Comparison of ENCODE assay signal across 1 cellular context in the genomic region with DNA sequence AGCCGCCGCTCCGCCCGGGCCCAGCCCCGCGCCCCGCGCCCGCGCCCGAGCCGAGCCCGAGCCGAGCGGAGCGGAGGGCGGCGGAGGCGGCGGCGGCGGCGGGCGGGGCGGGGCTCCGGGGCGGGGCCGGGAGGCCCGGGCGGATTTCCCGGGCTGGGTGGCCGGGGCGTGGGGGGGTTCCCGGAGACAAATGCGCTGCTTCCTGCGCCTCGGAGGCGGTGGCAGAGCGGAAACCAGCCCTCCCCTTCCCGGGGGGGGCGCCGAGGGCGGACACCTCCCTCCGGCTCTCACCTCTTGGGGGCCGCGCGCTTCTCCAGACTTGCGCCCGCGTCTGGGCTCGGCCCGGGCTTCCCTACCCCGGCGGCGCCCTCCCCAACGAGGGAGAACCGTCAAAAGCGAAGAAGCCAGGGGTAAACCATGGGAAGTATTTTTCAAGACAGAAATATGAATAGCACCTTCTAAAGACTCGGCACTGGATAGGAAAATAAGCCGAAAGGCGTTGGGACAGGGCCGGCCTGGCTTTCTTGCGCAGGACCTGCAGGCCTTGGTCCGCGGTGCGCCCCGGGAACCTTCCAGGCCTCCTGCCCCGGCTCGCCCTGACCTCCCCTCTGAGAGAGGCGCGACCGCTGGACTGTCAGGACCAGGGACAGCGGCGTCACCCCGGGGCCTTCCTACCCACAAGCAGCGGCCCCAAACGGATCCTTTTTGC.
TF ChIP-seq lines count a peak whose summit lies in the region.

MAPK11 (minus strand) TSS at position 79 of the 709 bp plus-strand sequence. CDS start 88 bp downstream, outside the sequence.

TF ChIP-seq in HepG2, 621 proteins besides CTCF, POLR2A, EP300 and RAD21 (continued from another document and continues in another):
- TF ChIP-seq, protein P1, sequence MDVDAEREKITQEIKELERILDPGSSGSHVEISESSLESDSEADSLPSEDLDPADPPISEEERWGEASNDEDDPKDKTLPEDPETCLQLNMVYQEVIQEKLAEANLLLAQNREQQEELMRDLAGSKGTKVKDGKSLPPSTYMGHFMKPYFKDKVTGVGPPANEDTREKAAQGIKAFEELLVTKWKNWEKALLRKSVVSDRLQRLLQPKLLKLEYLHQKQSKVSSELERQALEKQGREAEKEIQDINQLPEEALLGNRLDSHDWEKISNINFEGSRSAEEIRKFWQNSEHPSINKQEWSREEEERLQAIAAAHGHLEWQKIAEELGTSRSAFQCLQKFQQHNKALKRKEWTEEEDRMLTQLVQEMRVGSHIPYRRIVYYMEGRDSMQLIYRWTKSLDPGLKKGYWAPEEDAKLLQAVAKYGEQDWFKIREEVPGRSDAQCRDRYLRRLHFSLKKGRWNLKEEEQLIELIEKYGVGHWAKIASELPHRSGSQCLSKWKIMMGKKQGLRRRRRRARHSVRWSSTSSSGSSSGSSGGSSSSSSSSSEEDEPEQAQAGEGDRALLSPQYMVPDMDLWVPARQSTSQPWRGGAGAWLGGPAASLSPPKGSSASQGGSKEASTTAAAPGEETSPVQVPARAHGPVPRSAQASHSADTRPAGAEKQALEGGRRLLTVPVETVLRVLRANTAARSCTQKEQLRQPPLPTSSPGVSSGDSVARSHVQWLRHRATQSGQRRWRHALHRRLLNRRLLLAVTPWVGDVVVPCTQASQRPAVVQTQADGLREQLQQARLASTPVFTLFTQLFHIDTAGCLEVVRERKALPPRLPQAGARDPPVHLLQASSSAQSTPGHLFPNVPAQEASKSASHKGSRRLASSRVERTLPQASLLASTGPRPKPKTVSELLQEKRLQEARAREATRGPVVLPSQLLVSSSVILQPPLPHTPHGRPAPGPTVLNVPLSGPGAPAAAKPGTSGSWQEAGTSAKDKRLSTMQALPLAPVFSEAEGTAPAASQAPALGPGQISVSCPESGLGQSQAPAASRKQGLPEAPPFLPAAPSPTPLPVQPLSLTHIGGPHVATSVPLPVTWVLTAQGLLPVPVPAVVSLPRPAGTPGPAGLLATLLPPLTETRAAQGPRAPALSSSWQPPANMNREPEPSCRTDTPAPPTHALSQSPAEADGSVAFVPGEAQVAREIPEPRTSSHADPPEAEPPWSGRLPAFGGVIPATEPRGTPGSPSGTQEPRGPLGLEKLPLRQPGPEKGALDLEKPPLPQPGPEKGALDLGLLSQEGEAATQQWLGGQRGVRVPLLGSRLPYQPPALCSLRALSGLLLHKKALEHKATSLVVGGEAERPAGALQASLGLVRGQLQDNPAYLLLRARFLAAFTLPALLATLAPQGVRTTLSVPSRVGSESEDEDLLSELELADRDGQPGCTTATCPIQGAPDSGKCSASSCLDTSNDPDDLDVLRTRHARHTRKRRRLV (CRISPR knock-in tag; IDR thresholded peaks at IDR 0.05), result 0 out of 2 replicates have a peak, but pooled peaks have one; percentile 51
- TF ChIP-seq FOSL2 (CRISPR knock-in tag; IDR thresholded peaks at IDR 0.05), result peak; percentile 59
- peak; percentile 64; the same call in 1 of the 2 replicates for TF ChIP-seq ZNF790 (CRISPR knock-in tag; IDR thresholded peaks at IDR 0.05; ENCODE audit: borderline replicate concordance)
- TF ChIP-seq ZNF333 (CRISPR knock-in tag; IDR thresholded peaks at IDR 0.05; ENCODE audit: borderline replicate concordance), result peak; percentile 86; the same call in 1 of the 2 replicates
- TF ChIP-seq ZFAT (CRISPR knock-in tag; conservative IDR thresholded peaks at IDR 0.05), result no peak
- TF ChIP-seq RELA (CRISPR knock-in tag; IDR thresholded peaks at IDR 0.05), result 0 out of 2 replicates have a peak, but pooled peaks have one; percentile 34
- peak; percentile 96; the same call in 1 of the 2 replicates for TF ChIP-seq AHR (CRISPR knock-in tag; IDR thresholded peaks at IDR 0.05)
- peak; percentile 96; the same call in 1 of the 2 replicates for TF ChIP-seq HBP1 (CRISPR knock-in tag; IDR thresholded peaks at IDR 0.05; ENCODE audit: low read depth)
- TF ChIP-seq ZNF567 (CRISPR knock-in tag; IDR thresholded peaks at IDR 0.05; ENCODE audit: borderline replicate concordance), result 0 out of 2 replicates have a peak, but pooled peaks have one; percentile 37
- TF ChIP-seq POLR2AphosphoS5 (IDR thresholded peaks at IDR 0.05; ENCODE audit: low read depth, low read length), result no peak
- TF ChIP-seq, protein P2, sequence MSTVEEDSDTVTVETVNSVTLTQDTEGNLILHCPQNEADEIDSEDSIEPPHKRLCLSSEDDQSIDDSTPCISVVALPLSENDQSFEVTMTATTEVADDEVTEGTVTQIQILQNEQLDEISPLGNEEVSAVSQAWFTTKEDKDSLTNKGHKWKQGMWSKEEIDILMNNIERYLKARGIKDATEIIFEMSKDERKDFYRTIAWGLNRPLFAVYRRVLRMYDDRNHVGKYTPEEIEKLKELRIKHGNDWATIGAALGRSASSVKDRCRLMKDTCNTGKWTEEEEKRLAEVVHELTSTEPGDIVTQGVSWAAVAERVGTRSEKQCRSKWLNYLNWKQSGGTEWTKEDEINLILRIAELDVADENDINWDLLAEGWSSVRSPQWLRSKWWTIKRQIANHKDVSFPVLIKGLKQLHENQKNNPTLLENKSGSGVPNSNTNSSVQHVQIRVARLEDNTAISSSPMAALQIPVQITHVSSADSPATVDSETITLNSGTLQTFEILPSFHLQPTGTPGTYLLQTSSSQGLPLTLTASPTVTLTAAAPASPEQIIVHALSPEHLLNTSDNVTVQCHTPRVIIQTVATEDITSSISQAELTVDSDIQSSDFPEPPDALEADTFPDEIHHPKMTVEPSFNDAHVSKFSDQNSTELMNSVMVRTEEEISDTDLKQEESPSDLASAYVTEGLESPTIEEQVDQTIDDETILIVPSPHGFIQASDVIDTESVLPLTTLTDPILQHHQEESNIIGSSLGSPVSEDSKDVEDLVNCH (CRISPR knock-in tag; IDR thresholded peaks at IDR 0.05), result no peak
- TF ChIP-seq BRCA1 (CRISPR knock-in tag; IDR thresholded peaks at IDR 0.05), result peak; percentile 94
- no peak for TF ChIP-seq ZNF383 (CRISPR knock-in tag; IDR thresholded peaks at IDR 0.05; ENCODE audit: borderline replicate concordance)
- TF ChIP-seq, protein P3, sequence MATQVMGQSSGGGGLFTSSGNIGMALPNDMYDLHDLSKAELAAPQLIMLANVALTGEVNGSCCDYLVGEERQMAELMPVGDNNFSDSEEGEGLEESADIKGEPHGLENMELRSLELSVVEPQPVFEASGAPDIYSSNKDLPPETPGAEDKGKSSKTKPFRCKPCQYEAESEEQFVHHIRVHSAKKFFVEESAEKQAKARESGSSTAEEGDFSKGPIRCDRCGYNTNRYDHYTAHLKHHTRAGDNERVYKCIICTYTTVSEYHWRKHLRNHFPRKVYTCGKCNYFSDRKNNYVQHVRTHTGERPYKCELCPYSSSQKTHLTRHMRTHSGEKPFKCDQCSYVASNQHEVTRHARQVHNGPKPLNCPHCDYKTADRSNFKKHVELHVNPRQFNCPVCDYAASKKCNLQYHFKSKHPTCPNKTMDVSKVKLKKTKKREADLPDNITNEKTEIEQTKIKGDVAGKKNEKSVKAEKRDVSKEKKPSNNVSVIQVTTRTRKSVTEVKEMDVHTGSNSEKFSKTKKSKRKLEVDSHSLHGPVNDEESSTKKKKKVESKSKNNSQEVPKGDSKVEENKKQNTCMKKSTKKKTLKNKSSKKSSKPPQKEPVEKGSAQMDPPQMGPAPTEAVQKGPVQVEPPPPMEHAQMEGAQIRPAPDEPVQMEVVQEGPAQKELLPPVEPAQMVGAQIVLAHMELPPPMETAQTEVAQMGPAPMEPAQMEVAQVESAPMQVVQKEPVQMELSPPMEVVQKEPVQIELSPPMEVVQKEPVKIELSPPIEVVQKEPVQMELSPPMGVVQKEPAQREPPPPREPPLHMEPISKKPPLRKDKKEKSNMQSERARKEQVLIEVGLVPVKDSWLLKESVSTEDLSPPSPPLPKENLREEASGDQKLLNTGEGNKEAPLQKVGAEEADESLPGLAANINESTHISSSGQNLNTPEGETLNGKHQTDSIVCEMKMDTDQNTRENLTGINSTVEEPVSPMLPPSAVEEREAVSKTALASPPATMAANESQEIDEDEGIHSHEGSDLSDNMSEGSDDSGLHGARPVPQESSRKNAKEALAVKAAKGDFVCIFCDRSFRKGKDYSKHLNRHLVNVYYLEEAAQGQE (IDR thresholded peaks at IDR 0.05; ENCODE audit: borderline replicate concordance in 1 of 2, low read depth in 1 of 2, low read length in 2 of 2), result peak; percentile 96 to 99
- TF ChIP-seq ZKSCAN5 (CRISPR knock-in tag; IDR thresholded peaks at IDR 0.05), result 0 out of 2 replicates have a peak, but pooled peaks have one; percentile 56
- TF ChIP-seq CBX5 (CRISPR knock-in tag; IDR thresholded peaks at IDR 0.05; ENCODE audit: borderline replicate concordance), result no peak
- peak; percentile 75 for TF ChIP-seq THRA (CRISPR knock-in tag; IDR thresholded peaks at IDR 0.05; ENCODE audit: borderline replicate concordance)
- TF ChIP-seq TBP (CRISPR knock-in tag; IDR thresholded peaks at IDR 0.05), result no peak
- TF ChIP-seq HOXD1 (CRISPR knock-in tag; IDR thresholded peaks at IDR 0.05), result peak; percentile 55; the same call in 1 of the 2 replicates
- TF ChIP-seq ZHX1 (CRISPR knock-in tag; IDR thresholded peaks at IDR 0.05; ENCODE audit: low read depth), result no peak
- peak; percentile 63; the same call in 1 of the 2 replicates for TF ChIP-seq RXRB (CRISPR knock-in tag; IDR thresholded peaks at IDR 0.05; ENCODE audit: borderline replicate concordance)
- TF ChIP-seq JDP2 (CRISPR knock-in tag; IDR thresholded peaks at IDR 0.05; ENCODE audit: borderline replicate concordance), result no peak
- TF ChIP-seq KDM6A (CRISPR knock-in tag; IDR thresholded peaks at IDR 0.05; ENCODE audit: low read depth), result no peak
- TF ChIP-seq ZNF414 (CRISPR knock-in tag; IDR thresholded peaks at IDR 0.05), result no peak
- TF ChIP-seq ZNF879 (CRISPR knock-in tag; IDR thresholded peaks at IDR 0.05), result no peak
- TF ChIP-seq ZSCAN20 (CRISPR knock-in tag; IDR thresholded peaks at IDR 0.05; ENCODE audit: borderline replicate concordance), result peak; percentile 91; the same call in 1 of the 2 replicates
- TF ChIP-seq HMGXB3 (CRISPR knock-in tag; IDR thresholded peaks at IDR 0.05; ENCODE audit: borderline replicate concordance), result peak; percentile 91
